25 cellular contexts compared by ENCODE assay signal in genomic region chr17:39227364-39227919, GRCh38. TPM values are rescaled to one million over a fixed set of nuclear protein-coding genes. Genes with fewer than 3 reads are reported as not detected.
"Had no signal": no experiment of that assay in that cellular context is flagged by ENCODE, and none has a peak within 500 bp of the region (broad histone marks: within the 10 kb centered on the region; RNA-seq: fewer than 3 reads in every experiment).

No MANE protein-coding gene starts in this region.

- H3K4me3 Mint-ChIP-seq: endodermal cell; neural progenitor cell; stimulated activated memory B cell treated with anti-CD40 and anti-IgM and Interleukin-4, amounts not matched to agents 10 μg/mL and 1 μg/mL and 100 μg/mL, for 72 hours; stimulated activated naive CD8-positive, alpha-beta T cell treated with anti-CD3 and anti-CD28 coated beads, Interleukin-15, Interleukin-2, amounts not matched to agents 100 ng/mL and 50 ng/mL, for 24 hours had no signal

- H3K36me3 ChIP-seq: colonic mucosa, heart left ventricle, neural progenitor cell, prostate gland, right lobe of liver, spleen, tibial nerve had no signal

- H3K27ac ChIP-seq: colonic mucosa, heart left ventricle, neural progenitor cell, parathyroid adenoma, prostate gland, right lobe of liver, spleen, tibial nerve had no signal

- H3K4me1 ChIP-seq: prostate gland had no signal

- H2AFZ ChIP-seq: neural progenitor cell, parathyroid adenoma had no signal

- H3K27ac Mint-ChIP-seq: endodermal cell; neural progenitor cell; stimulated activated memory B cell treated with anti-CD40 and anti-IgM and Interleukin-4, amounts not matched to agents 10 μg/mL and 1 μg/mL and 100 μg/mL, for 72 hours; stimulated activated naive CD8-positive, alpha-beta T cell treated with anti-CD3 and anti-CD28 coated beads, Interleukin-15, Interleukin-2, amounts not matched to agents 100 ng/mL and 50 ng/mL, for 24 hours had no signal

- DNase-seq: colonic mucosa; dermis blood vessel endothelial cell; endodermal cell; foreskin melanocyte; hippocampal formation; naive thymus-derived CD8-positive, alpha-beta T cell; occipital lobe; retina; right lobe of liver; spleen; stimulated activated CD4-positive, alpha-beta T cell treated with anti-CD3 and anti-CD28 coated beads, Interleukin-15, amount 100 ng/mL, for 24 hours; stimulated activated CD4-positive, alpha-beta T cell treated with anti-CD3 and anti-CD28 coated beads, Interleukin-1b, Interleukin-23, amount 100 ng/mL, for 48 hours; stimulated activated CD4-positive, alpha-beta T cell treated with anti-CD3 and anti-CD28 coated beads, Interleukin-4, amount 100 ng/mL, for 24 hours had no signal

- H3K4me2 ChIP-seq: neural progenitor cell had no signal

- H3K36me3 Mint-ChIP-seq: naive thymus-derived CD8-positive, alpha-beta T cell; neural progenitor cell; stimulated activated memory B cell treated with anti-CD40 and anti-IgM and Interleukin-4, amounts not matched to agents 10 μg/mL and 1 μg/mL and 100 μg/mL, for 72 hours had no signal

- H3K79me2 ChIP-seq: parathyroid adenoma had no signal

- H3K9me3 ChIP-seq: colonic mucosa, heart left ventricle, mucosa of descending colon, prostate gland, right lobe of liver, spleen, tibial nerve had no signal

- H3K4me3 ChIP-seq: colonic mucosa, heart left ventricle, mucosa of descending colon, neural progenitor cell, prostate gland, right lobe of liver, spleen, tibial nerve had no signal

- ATAC-seq: heart left ventricle; left lobe of liver; mucosa of descending colon; naive thymus-derived CD8-positive, alpha-beta T cell; right lobe of liver; stimulated activated memory B cell treated with anti-CD40 and anti-IgM and Interleukin-4, amounts not matched to agents 10 μg/mL and 1 μg/mL and 100 μg/mL, for 72 hours had no signal

- H3K9me3 Mint-ChIP-seq: endodermal cell; naive thymus-derived CD8-positive, alpha-beta T cell; neural progenitor cell; stimulated activated memory B cell treated with anti-CD40 and anti-IgM and Interleukin-4, amounts not matched to agents 10 μg/mL and 1 μg/mL and 100 μg/mL, for 72 hours; stimulated activated naive CD8-positive, alpha-beta T cell treated with anti-CD3 and anti-CD28 coated beads, Interleukin-15, Interleukin-2, amounts not matched to agents 100 ng/mL and 50 ng/mL, for 24 hours had no signal

RNA-seq across cellular contexts. Expression of gene STAC2, which starts 1.7 kb away (rescaled TPM):
- total RNA-seq: glomerular endothelial cell, kidney epithelial cell, left lobe of liver, right lobe of liver, skeletal muscle tissue had no signal
